ENCODE assay signal across 8 cellular contexts in the genomic region with DNA sequence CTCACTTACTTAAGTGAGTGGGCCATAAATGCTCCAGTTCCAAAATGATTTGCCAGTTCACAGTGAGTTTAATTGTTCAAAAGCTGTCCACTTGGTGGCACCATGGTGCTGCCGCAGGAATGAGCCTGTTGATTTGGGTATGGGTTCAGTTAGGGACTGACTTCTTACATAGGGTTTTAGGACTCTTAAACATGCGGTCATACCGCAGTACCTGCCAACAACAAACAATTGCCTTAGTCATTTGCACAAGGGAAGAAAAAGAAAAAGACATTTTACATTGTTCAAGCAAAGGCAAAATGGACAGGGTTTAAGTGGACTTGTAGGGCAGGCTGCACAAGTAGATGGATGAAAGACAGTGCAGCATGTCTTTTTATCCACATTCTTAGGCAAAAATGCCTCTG.
DNase-seq lines count a peak whose midpoint lies in the region; TF ChIP-seq lines count a peak whose summit lies in the region.

No MANE protein-coding gene starts in this region.

- no peaks in the 10 kb centered on the region for H3K9me3 ChIP-seq in SU-DHL-6 (ENCODE audit: insufficient read depth, low read length)

- TF ChIP-seq CTCF in HFFc6 (IDR thresholded peaks at IDR 0.05) (peak; percentile 83), NB4 (IDR thresholded peaks at IDR 0.05; ENCODE audit: low read depth, low read length) (peak; percentile 79), SU-DHL-6 (IDR thresholded peaks at IDR 0.05; ENCODE audit: insufficient read depth, low read length, poor library complexity, severe bottlenecking) (peak; percentile 61)

- H3K9ac ChIP-seq in SU-DHL-6 (ENCODE audit: low read length), result no peak overlapping the region

- no peak overlapping the region for H2AFZ ChIP-seq in SU-DHL-6 (ENCODE audit: low read depth, low read length, severe bottlenecking)

- no peaks in the 10 kb centered on the region for H3K9me2 ChIP-seq in SU-DHL-6 (replicated peaks; ENCODE audit: insufficient read depth, low read length)

- H3K4me3 Mint-ChIP-seq in HFFc6, result no peak overlapping the region

- H3F3A ChIP-seq in SU-DHL-6 (ENCODE audit: insufficient read depth), result no peaks in the 10 kb centered on the region

- H3K27ac Mint-ChIP-seq in HFFc6, result no peak overlapping the region

- no peaks in the 10 kb centered on the region for H3K36me3 ChIP-seq in SU-DHL-6 (ENCODE audit: low read length)

- H3K4me2 ChIP-seq in SU-DHL-6 (ENCODE audit: low read depth, low read length, poor library complexity, severe bottlenecking), result no peak overlapping the region

- no peaks in the 10 kb centered on the region for H4K20me1 ChIP-seq in SU-DHL-6 (ENCODE audit: low read depth, low read length)

- no peaks in the 10 kb centered on the region for H3K4me1 Mint-ChIP-seq in HFFc6 (ENCODE audit: low read depth)

- no peaks in the 10 kb centered on the region for H3K36me3 Mint-ChIP-seq in HFFc6 (ENCODE audit: low read depth)

- H3K79me2 ChIP-seq in SU-DHL-6 (ENCODE audit: insufficient read depth, low read length), result no peaks in the 10 kb centered on the region

- TF ChIP-seq POLR2A in NB4 (IDR thresholded peaks at IDR 0.05; ENCODE audit: extremely low read depth, insufficient read length), result no peak

- no peaks in the 10 kb centered on the region for H3K9me3 Mint-ChIP-seq in HFFc6

- no peak overlapping the region for H3K27ac ChIP-seq in SU-DHL-6 (ENCODE audit: low read depth, low read length)

- H3K27me3 Mint-ChIP-seq in HFFc6 (ENCODE audit: insufficient read depth), result peaks cover 17% of the 10 kb centered on the region

- DNase-seq in activated T-cell treated with anti-CD3 and anti-CD28 coated beads for 24 hours (ENCODE audit: low read depth), result peak; percentile 20
- DNase-seq in activated T-cell treated with anti-CD3 and anti-CD28 coated beads for 4 hours, result no peak
- peak; percentile 54 for DNase-seq in HFFc6
- DNase-seq in NB4 (ENCODE audit: low read depth), result peak; percentile 82
- DNase-seq in cerebellar cortex (ENCODE audit: low spot score), result peak; percentile 52
- DNase-seq in kidney tubule cell (ENCODE audit: low spot score), result peak; percentile 66
- DNase-seq in stimulated activated CD8-positive, alpha-beta memory T cell treated with anti-CD3 and anti-CD28 coated beads, Interleukin-7, amount 100 ng/mL, for 24 hours (ENCODE audit: low read depth), result peak; percentile 2

- H3K4me3 ChIP-seq in NB4 (ENCODE audit: low read depth, low read length) (no peak overlapping the region), SU-DHL-6 (ENCODE audit: insufficient read depth, low read length, poor library complexity, severe bottlenecking) (no peak overlapping the region)

- no peaks in the 10 kb centered on the region for H3K27me3 ChIP-seq in SU-DHL-6 (ENCODE audit: low read length)
